ENCODE assay signal across 16 cellular contexts in the genomic region with DNA sequence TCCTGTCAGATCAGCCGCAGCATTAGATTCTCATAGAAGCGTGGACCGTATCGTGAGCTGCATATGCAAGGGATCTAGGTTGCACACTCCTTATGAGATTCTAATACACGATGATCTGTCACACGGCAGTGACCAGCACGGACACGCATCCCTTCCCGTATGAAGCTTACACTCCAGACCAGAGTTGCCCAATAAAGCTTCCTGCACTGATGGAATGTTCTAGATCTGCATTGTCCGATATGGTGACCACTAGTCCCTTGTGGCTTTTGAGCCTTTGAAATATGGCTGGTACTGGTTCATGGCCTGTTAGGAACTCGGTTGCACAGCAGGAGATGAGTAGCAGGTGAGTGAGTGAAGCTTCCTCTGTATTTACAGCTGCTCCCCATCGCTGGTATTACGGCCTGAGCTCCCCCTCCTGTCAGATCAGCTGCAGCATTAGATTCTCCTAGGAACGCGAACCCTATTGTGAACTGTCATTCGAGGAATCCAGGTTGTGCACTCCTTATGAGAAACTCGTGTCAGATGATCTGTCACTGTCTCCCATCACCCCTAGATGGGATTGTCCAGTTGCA. TPM values are rescaled to one million over a fixed set of nuclear protein-coding genes. Genes with fewer than 3 reads are reported as not detected.
"Had no signal": no experiment of that assay in that cellular context is flagged by ENCODE, and none has a peak within 500 bp of the region (broad histone marks: within the 10 kb centered on the region; RNA-seq: fewer than 3 reads in every experiment).

No MANE protein-coding gene starts in this region.

- ATAC-seq: activated T-helper 17 cell treated with anti-CD3 and anti-CD28 coated beads, Interleukin-2, amount 50 U/mL, for 72 hours had no signal

- DNase-seq: activated CD4-positive, alpha-beta T cell treated with anti-CD3 and anti-CD28 coated beads, Interleukin-2, amount 10 ng/mL, durations not matched to agents 7 days and 5 days; activated naive CD4-positive, alpha-beta T cell treated with anti-CD3 and anti-CD28 coated beads, Interleukin-2, amount 10 ng/mL, durations not matched to agents 7 days and 5 days; activated T-cell treated with anti-CD3 and anti-CD28 coated beads for 4 hours; adrenal gland; dermis blood vessel endothelial cell; kidney; left ventricle myocardium superior; mesendoderm; ovary; stimulated activated CD4-positive, alpha-beta T cell treated with anti-CD3 and anti-CD28 coated beads, Interleukin-15, amount 100 ng/mL, for 24 hours; stimulated activated CD4-positive, alpha-beta T cell treated with anti-CD3 and anti-CD28 coated beads, Interleukin-4, amount 100 ng/mL, for 24 hours had no signal

- H3K9me3 ChIP-seq: adrenal gland, ovary had no signal

- H3K4me1 ChIP-seq: adrenal gland had no signal

- H3K79me2 ChIP-seq: hepatocyte had no signal

- H3K27ac ChIP-seq: adrenal gland, hepatocyte, ovary had no signal

- H2AFZ ChIP-seq: hepatocyte had no signal

- H3K27me3 ChIP-seq: adrenal gland, brain microvascular endothelial cell, hepatocyte, ovary had no signal

- FAIRE-seq: kidney, urothelium cell line had no signal

- H3K4me3 ChIP-seq: adrenal gland, hepatocyte, ovary had no signal

- H3K36me3 ChIP-seq: adrenal gland, brain microvascular endothelial cell, ovary had no signal

RNA-seq across cellular contexts. Expression of a gene that starts 59.7 kb away (rescaled TPM):
- total RNA-seq: activated CD4-positive, alpha-beta T cell treated with anti-CD3 and anti-CD28 coated beads, Interleukin-2, amount 10 ng/mL, durations not matched to agents 7 days and 5 days; activated CD8-positive, alpha-beta memory T cell treated with anti-CD3 and anti-CD28 coated beads for 36 hours had no signal
